Comparison of ENCODE assay signal across 26 cellular contexts in genomic region chr3:178826437-178827010, GRCh38.
A peak's percentile ranks its signal among the peaks of the same experiment; 100 is the strongest.
DNase-seq lines count a peak whose midpoint lies in the region; ATAC-seq and FAIRE-seq lines count a peak whose summit lies in the region.
"Had no signal": no experiment of that assay in that cellular context is flagged by ENCODE, and none has a peak within 500 bp of the region (broad histone marks: within the 10 kb centered on the region; RNA-seq: fewer than 3 reads in every experiment).

No MANE protein-coding gene starts in this region.

- H3K27ac ChIP-seq in small intestine (ENCODE audit: low read depth in 1 of 2, low read length in 1 of 2), result no peak overlapping the region
- H3K27ac ChIP-seq: upper lobe of right lung had no signal

- no peaks in the 10 kb centered on the region for H3K27me3 ChIP-seq in small intestine (ENCODE audit: control insufficient read depth in 2 of 2, insufficient read depth in 2 of 2, low read length in 2 of 2)
- H3K27me3 ChIP-seq: upper lobe of right lung had no signal

- no peaks in the 10 kb centered on the region for H3K9me3 ChIP-seq in small intestine (ENCODE audit: control insufficient read depth, low read depth)
- H3K9me3 ChIP-seq: upper lobe of right lung had no signal

- ATAC-seq in GM18867 (IDR thresholded peaks at IDR 0.05; ENCODE audit: unreplicated experiment) (peak; percentile 81), GM21381 (IDR thresholded peaks at IDR 0.05; ENCODE audit: unreplicated experiment) (peak; percentile 39), HG03066 (IDR thresholded peaks at IDR 0.05; ENCODE audit: low read depth, unreplicated experiment) (peak; percentile 64), GM18868 (IDR thresholded peaks at IDR 0.05; ENCODE audit: unreplicated experiment) (no peak), GM18907 (IDR thresholded peaks at IDR 0.05; ENCODE audit: unreplicated experiment) (no peak)
- ATAC-seq: upper lobe of right lung had no signal

- H3K36me3 ChIP-seq in small intestine (ENCODE audit: control insufficient read depth in 2 of 2, insufficient read depth in 2 of 2, low read length in 2 of 2), result no peaks in the 10 kb centered on the region
- H3K36me3 ChIP-seq: upper lobe of right lung had no signal

- no peaks in the 10 kb centered on the region for H3K4me1 ChIP-seq in small intestine (ENCODE audit: control insufficient read depth in 2 of 2, insufficient read depth in 1 of 2, low read depth in 1 of 2, low read length in 1 of 2)
- H3K4me1 ChIP-seq: upper lobe of right lung had no signal

- 36 to 48% (median 47%) methylated on average over 3 of the region's 3 CpGs for WGBS in small intestine, 3 donors

- FAIRE-seq in small intestine (lab: Jason Lieb, UNC), result no peak

- DNase-seq in NCI-H69 (lab: John Stamatoyannopoulos, UW) (peak; percentile 91), small intestine (no peak), dermis blood vessel endothelial cell (no peak)
- DNase-seq: activated CD4-positive, alpha-beta memory T cell treated with anti-CD3 and anti-CD28 coated beads, Interleukin-2, amount 10 ng/mL, durations not matched to agents 7 days and 5 days; activated naive CD4-positive, alpha-beta T cell treated with Interleukin-2 at 50 U/mL for 16 hours; anterior cingulate cortex; CD8-positive, alpha-beta memory T cell; cerebellar nuclear complex; effector CD8-positive, alpha-beta T cell; foreskin melanocyte; hypothalamus; islet precursor cell; Kasumi-1; NCI-H1092; NCI-H1930; NCI-H446; nucleus accumbens; retina; T1000; upper lobe of right lung had no signal

- no peak overlapping the region for H3K4me3 ChIP-seq in small intestine (ENCODE audit: low read depth in 1 of 2, low read length in 2 of 2)
- H3K4me3 ChIP-seq: lung, upper lobe of right lung had no signal

Comparison
In these comparisons a context has a peak if more than half of its experiments do, and no peak if none do; other contexts are left out.
1. ATAC-seq: peak in GM18867 (single experiment), GM21381 (single experiment) and HG03066 (single experiment); none in GM18868 (single experiment) and GM18907 (single experiment).